Comparison of ENCODE assay signal across 7 cellular contexts in genomic region chr22:23716811-23717801, GRCh38.
DNase-seq lines count a peak whose midpoint lies in the region; ATAC-seq lines count a peak whose summit lies in the region.

No MANE protein-coding gene starts in this region.

- DNase-seq in NCI-H345 treated with DMSO at 0.1 percent for 48 hours (lab: John Stamatoyannopoulos, UW; ENCODE audit: unreplicated experiment) (peak; percentile 86), cerebellar cortex (ENCODE audit: low spot score) (peak; percentile 83), islet precursor cell (peak; percentile 94)
- DNase-seq in activated CD4-positive, CD25-positive, alpha-beta regulatory T cell treated with anti-CD3 and anti-CD28 coated beads, Interleukin-2, amount 50 U/mL, for 72 hours = peak; percentile 85
- peak; percentile 65 to 72 for DNase-seq in stimulated activated CD4-positive, alpha-beta T cell treated with anti-CD3 and anti-CD28 coated beads, Interleukin-12 subunit alpha, Interleukin-12 subunit beta, amount 100 ng/mL, for 24 hours (ENCODE audit: low read depth in 2 of 2)

- ATAC-seq in GM18498 (IDR thresholded peaks at IDR 0.05; ENCODE audit: unreplicated experiment) (peak; percentile 87), HG03064 (IDR thresholded peaks at IDR 0.05; ENCODE audit: low read depth, unreplicated experiment) (peak; percentile 77)

Comparison
In these comparisons a context has a peak if more than half of its experiments do, and no peak if none do; other contexts are left out.
1. Peak in every context shown above with its lines: DNase-seq and ATAC-seq.